In genomic region chr7:117015258-117016184, GRCh38 we compare ENCODE assay signal across 1 cellular context.
A peak's percentile ranks its signal among the peaks of the same experiment; 100 is the strongest.
TF ChIP-seq lines count a peak whose summit lies in the region.

No MANE protein-coding gene starts in this region.

TF ChIP-seq in HEK293, 187 proteins besides CTCF, POLR2A, EP300 and RAD21 (continued from another document):
- TF ChIP-seq ZNF610 (tag by site-specific recombination; IDR thresholded peaks at IDR 0.05; ENCODE audit: borderline replicate concordance) (no peak), EGR2 (tag by site-specific recombination; IDR thresholded peaks at IDR 0.05; ENCODE audit: low read depth) (peak; percentile 77), SP7 (tag by site-specific recombination; IDR thresholded peaks at IDR 0.05) (peak; percentile 83), ZNF558 (tag by site-specific recombination; IDR thresholded peaks at IDR 0.05) (no peak), ZNF707 (tag by site-specific recombination; IDR thresholded peaks at IDR 0.05) (no peak), ZSCAN23 (tag by site-specific recombination; IDR thresholded peaks at IDR 0.05) (no peak), ZNF2 (tag by site-specific recombination; IDR thresholded peaks at IDR 0.05) (no peak), ZBTB17 (tag by site-specific recombination; IDR thresholded peaks at IDR 0.05) (no peak), KLF10 (tag by site-specific recombination; IDR thresholded peaks at IDR 0.05) (0 out of 2 replicates have a peak, but pooled peaks have one; percentile 20), ZBTB21 (tag by site-specific recombination; IDR thresholded peaks at IDR 0.05) (no peak), ZNF473 (tag by site-specific recombination; IDR thresholded peaks at IDR 0.05) (no peak), SALL2 (tag by site-specific recombination; IDR thresholded peaks at IDR 0.05; ENCODE audit: borderline replicate concordance) (no peak), ZFHX2 (tag by site-specific recombination; conservative IDR thresholded peaks at IDR 0.05) (peak; percentile 84), WT1 (tag by site-specific recombination; IDR thresholded peaks at IDR 0.05) (no peak), ZNF223 (tag by site-specific recombination; IDR thresholded peaks at IDR 0.05) (no peak), ZNF404 (tag by site-specific recombination; IDR thresholded peaks at IDR 0.05) (no peak), ZFP69B (tag by site-specific recombination; IDR thresholded peaks at IDR 0.05) (no peak), ZNF664 (tag by site-specific recombination; IDR thresholded peaks at IDR 0.05) (peak; percentile 33; the same call in 1 of the 2 replicates), ZNF146 (tag by site-specific recombination; IDR thresholded peaks at IDR 0.05) (no peak), ZNF596 (tag by site-specific recombination; IDR thresholded peaks at IDR 0.05) (no peak)
